ENCODE assay signal across 24 cellular contexts in genomic region chr17:42778570-42778969, GRCh38. TPM values are rescaled to one million over a fixed set of nuclear protein-coding genes. Genes with fewer than 3 reads are reported as not detected.
DNase-seq lines count a peak whose midpoint lies in the region; ATAC-seq and TF ChIP-seq lines count a peak whose summit lies in the region.
"Had no signal": no experiment of that assay in that cellular context is flagged by ENCODE, and none has a peak within 500 bp of the region (broad histone marks: within the 10 kb centered on the region; RNA-seq: fewer than 3 reads in every experiment).

No MANE protein-coding gene starts in this region.

- no peak overlapping the region for H3K4me3 Mint-ChIP-seq in neural progenitor cell

- H3K9me3 ChIP-seq in RWPE2 (ENCODE audit: severe bottlenecking) (no peaks in the 10 kb centered on the region), mucosa of rectum (ENCODE audit: control insufficient read depth in 2 of 2, low read length in 2 of 2) (no peaks in the 10 kb centered on the region), neural progenitor cell (ENCODE audit: low read depth) (no peaks in the 10 kb centered on the region)
- H3K9me3 ChIP-seq: BLaER1 treated with 17β-estradiol and CSF1 and Interleukin-3, amounts not matched to agents 10 nM and 100 nM; HAP-1 had no signal

- H3K27ac ChIP-seq in 22Rv1 = peak overlapping the region; percentile 51; the same call in 1 of the 2 replicates
- H3K27ac ChIP-seq in RWPE2 (ENCODE audit: poor library complexity, severe bottlenecking) = peak overlapping the region; percentile 8
- peak overlapping the region; percentile 92 to 94 for H3K27ac ChIP-seq in mucosa of rectum (ENCODE audit: low read depth in 2 of 2, low read length in 2 of 2)
- no peak overlapping the region for H3K27ac ChIP-seq in neural progenitor cell
- H3K27ac ChIP-seq: BLaER1 treated with 17β-estradiol and CSF1 and Interleukin-3, amounts not matched to agents 10 nM and 100 nM; PC-9 had no signal

- H3K79me2 ChIP-seq in neural progenitor cell (ENCODE audit: low read depth) = peaks cover 12% of the 10 kb centered on the region

- H3F3A ChIP-seq in neural progenitor cell (ENCODE audit: low read depth) = peaks cover 28% of the 10 kb centered on the region

- peaks cover 18% of the 10 kb centered on the region for H4K20me1 ChIP-seq in neural progenitor cell (ENCODE audit: low read depth)

- H3K36me3 Mint-ChIP-seq in neural progenitor cell = peaks cover 8% of the 10 kb centered on the region

- ATAC-seq in RWPE2 (ENCODE audit: low read depth) (no peak), GM21825 (IDR thresholded peaks at IDR 0.05; ENCODE audit: unreplicated experiment) (no peak)

- H3K27ac Mint-ChIP-seq in neural progenitor cell = no peak overlapping the region
- H3K27ac Mint-ChIP-seq: CD4-positive, alpha-beta T cell had no signal

- H2AFZ ChIP-seq in neural progenitor cell (replicated peaks) = no peak overlapping the region
- H2AFZ ChIP-seq: PC-9 had no signal

- DNase-seq in RWPE2 (ENCODE audit: low spot score) (no peak), neural progenitor cell (ENCODE audit: low spot score) (no peak), NCI-H1436 (lab: John Stamatoyannopoulos, UW) (no peak)
- DNase-seq: AML-193; CD4-positive, alpha-beta T cell; COR-L47; DMS53; GOT3; NCI-H1048; NCI-H1417; NCI-H1694 treated with DMSO at 0.1 percent for 48 hours; NCI-H2081; NCI-H2227 treated with DMSO at 0.1 percent for 48 hours; NCI-H526 treated with DMSO at 0.1 percent for 48 hours; PC-9; SHP77 had no signal

- H3K4me1 ChIP-seq in RWPE2 (ENCODE audit: insufficient read depth, poor library complexity, severe bottlenecking) (peaks cover 15% of the 10 kb centered on the region), mucosa of rectum (ENCODE audit: control insufficient read depth in 2 of 2, insufficient read depth in 2 of 2, low read length in 2 of 2) (peaks cover 32 to 38% of the 10 kb centered on the region in 2 donors), neural progenitor cell (no peaks in the 10 kb centered on the region)

- TF ChIP-seq CTCF in 22Rv1 (IDR thresholded peaks at IDR 0.05) (no peak), RWPE2 (IDR thresholded peaks at IDR 0.05; ENCODE audit: poor library complexity, severe bottlenecking) (no peak), neural progenitor cell (IDR thresholded peaks at IDR 0.05) (no peak)

- no peak overlapping the region for H3K4me2 ChIP-seq in neural progenitor cell
- H3K4me2 ChIP-seq: PC-9 had no signal

- H3K4me3 ChIP-seq in RWPE2 (ENCODE audit: severe bottlenecking) = no peak overlapping the region
- no peak overlapping the region for H3K4me3 ChIP-seq in mucosa of rectum (ENCODE audit: low read length in 2 of 2)
- H3K4me3 ChIP-seq in neural progenitor cell = no peak overlapping the region
- H3K4me3 ChIP-seq: BLaER1 treated with 17β-estradiol and CSF1 and Interleukin-3, amounts not matched to agents 10 nM and 100 nM; HAP-1; PC-9 had no signal

- H3K27me3 Mint-ChIP-seq in neural progenitor cell (ENCODE audit: insufficient read depth, low read depth) = peaks cover 25% of the 10 kb centered on the region

- H3K9ac ChIP-seq in mucosa of rectum (ENCODE audit: low read depth in 1 of 2, low read length in 2 of 2) (no peak overlapping the region), neural progenitor cell (no peak overlapping the region)
- H3K9ac ChIP-seq: BLaER1 treated with 17β-estradiol and CSF1 and Interleukin-3, amounts not matched to agents 10 nM and 100 nM had no signal

- H3K4me1 Mint-ChIP-seq in neural progenitor cell = peaks cover 28% of the 10 kb centered on the region

- no peaks in the 10 kb centered on the region for H3K9me3 Mint-ChIP-seq in neural progenitor cell
- H3K9me3 Mint-ChIP-seq: CD4-positive, alpha-beta T cell; IgD-negative memory B cell had no signal

- H3K27me3 ChIP-seq in RWPE2 (ENCODE audit: insufficient read depth, poor library complexity, severe bottlenecking) = no peaks in the 10 kb centered on the region
- peaks cover 5 to 18% of the 10 kb centered on the region in 2 donors for H3K27me3 ChIP-seq in mucosa of rectum (ENCODE audit: control insufficient read depth in 2 of 2, insufficient read depth in 2 of 2, low read length in 2 of 2)
- peaks cover 36% of the 10 kb centered on the region for H3K27me3 ChIP-seq in neural progenitor cell

- H3K36me3 ChIP-seq in RWPE2 (ENCODE audit: low read depth) = peaks cover 52% of the 10 kb centered on the region
- H3K36me3 ChIP-seq in mucosa of rectum (ENCODE audit: control insufficient read depth in 2 of 2, insufficient read depth in 2 of 2, low read length in 2 of 2) = peaks cover 14 to 36% of the 10 kb centered on the region in 2 donors
- H3K36me3 ChIP-seq in neural progenitor cell = no peaks in the 10 kb centered on the region

RNA-seq across cellular contexts. Expression of gene WNK4, which starts 1.8 kb away (rescaled TPM):
- 0.12 TPM in 1 of 2 replicates, not detected in the other for total RNA-seq in neural progenitor cell (ENCODE audit: low replicate concordance)
- total RNA-seq: G401 had no signal

RNA-seq across cellular contexts. Expression of gene VPS25, which starts 5.3 kb away (rescaled TPM):
- total RNA-seq in neural progenitor cell (ENCODE audit: low replicate concordance) = 77.5 and 114 TPM in 2 replicates

RNA-seq across cellular contexts. Expression of gene RAMP2, which starts 17.5 kb away (rescaled TPM):
- 0.51 and 5.8 TPM in 2 replicates for total RNA-seq in neural progenitor cell (ENCODE audit: low replicate concordance)
- total RNA-seq: CD4-positive, alpha-beta T cell; PC-9; SK-MEL-5 had no signal

RNA-seq across cellular contexts. Expression of gene COA3, which starts 19.9 kb away (rescaled TPM):
- total RNA-seq in neural progenitor cell (ENCODE audit: low replicate concordance) = 61.2 and 74.5 TPM in 2 replicates

RNA-seq across cellular contexts. Expression of gene CNTD1, which starts 20.1 kb away (rescaled TPM):
- 0.06 TPM in 1 of 2 replicates, not detected in the other for total RNA-seq in neural progenitor cell (ENCODE audit: low replicate concordance)
- total RNA-seq: CD4-positive, alpha-beta T cell; G401; PC-9 had no signal
